Comparison of ENCODE assay signal across 8 cellular contexts in genomic region chr1:154972517-154973343, GRCh38. TPM values are rescaled to one million over a fixed set of nuclear protein-coding genes. Genes with fewer than 3 reads are reported as not detected.
A peak's percentile ranks its signal among the peaks of the same experiment; 100 is the strongest.
DNase-seq lines count a peak whose midpoint lies in the region; ATAC-seq and TF ChIP-seq lines count a peak whose summit lies in the region.

No MANE protein-coding gene starts in this region.

- peak overlapping the region in 1 of 4 donors; percentile 73 for H3K4me3 Mint-ChIP-seq in CD4-positive, CD25-positive, alpha-beta regulatory T cell
- H3K4me3 Mint-ChIP-seq in MCF 10A (ENCODE audit: unreplicated experiment): no peak overlapping the region

- H3K4me3 ChIP-seq in CD4-positive, CD25-positive, alpha-beta regulatory T cell (ENCODE audit: low read depth, low read length): peak overlapping the region; percentile 22
- H3K4me3 ChIP-seq in tibial artery: peak overlapping the region; percentile 68 to 76

- no peak for ATAC-seq in CD4-positive, CD25-positive, alpha-beta regulatory T cell (ENCODE audit: low read depth in 2 of 2)

- intact Hi-C loops in MCF 10A (cut with micrococcal nuclease): loop anchor here (1.0 to 5.0 kb wide), 4 partner anchors 10 to 200 kb away; partner anchors contain the start of genes ADAM15, KRTCAP2 and TRIM46
- intact Hi-C loops in tibial artery (cut with DNase I; ENCODE audit: low total_unique reads): no loop called here

- no peaks in the 10 kb centered on the region for H3K27me3 ChIP-seq in CD4-positive, CD25-positive, alpha-beta regulatory T cell (ENCODE audit: control insufficient read depth, insufficient read depth, low read length)
- H3K27me3 ChIP-seq in layer of hippocampus (ENCODE audit: control insufficient read depth, insufficient read depth, low read length) (no peaks in the 10 kb centered on the region), tibial artery (no peaks in the 10 kb centered on the region)

- TF ChIP-seq CTCF in MCF 10A (IDR thresholded peaks at IDR 0.05; ENCODE audit: unreplicated experiment): no peak
- no peak for TF ChIP-seq CTCF in tibial artery (IDR thresholded peaks at IDR 0.05)

- BruUV-seq in MCF 10A (replicated peaks; lab: Mats Ljungman, UMichigan): TSS peak; percentile 56

- peaks cover 13% of the 10 kb centered on the region for H3K36me3 ChIP-seq in CD4-positive, CD25-positive, alpha-beta regulatory T cell (ENCODE audit: control insufficient read depth, insufficient read depth, low read length)
- peaks cover 5 to 21% (median 6%) of the 10 kb centered on the region in 3 donors for H3K36me3 ChIP-seq in tibial artery

- H3K27ac ChIP-seq in CD4-positive, CD25-positive, alpha-beta regulatory T cell (ENCODE audit: insufficient read depth, low read length, poor library complexity, severe bottlenecking): peak overlapping the region; percentile 98
- H3K27ac ChIP-seq in layer of hippocampus (ENCODE audit: low read depth, low read length) (peak overlapping the region; percentile 98), tibial artery (peak overlapping the region; percentile 95 to 97)

- no peaks in the 10 kb centered on the region for H3K9me3 Mint-ChIP-seq in CD4-positive, CD25-positive, alpha-beta regulatory T cell
- H3K9me3 Mint-ChIP-seq in MCF 10A (ENCODE audit: unreplicated experiment): no peaks in the 10 kb centered on the region

- CTCF ChIA-PET in MCF 10A (lab: Yijun Ruan, JAX): interaction anchor here (0.5 to 6.7 kb wide), 23 partner anchors 10 to 776 kb away, joined by 3 to 64 read pairs (median 4); partner anchors contain the start of genes FLAD1, LENEP, PYGO2 and ZBTB7B

- H3K4me1 ChIP-seq in CD4-positive, CD25-positive, alpha-beta regulatory T cell (ENCODE audit: control insufficient read depth, insufficient read depth, low read length, poor library complexity, severe bottlenecking): peaks cover 50% of the 10 kb centered on the region
- H3K4me1 ChIP-seq in tibial artery: peaks cover 0 to 64% (median 54%) of the 10 kb centered on the region in 4 donors

- H3K4me1 Mint-ChIP-seq in CD4-positive, CD25-positive, alpha-beta regulatory T cell: peaks cover 0 to 42% (median 31%) of the 10 kb centered on the region in 4 donors
- peaks cover 37% of the 10 kb centered on the region for H3K4me1 Mint-ChIP-seq in MCF 10A (ENCODE audit: insufficient read depth, unreplicated experiment)

- H3K27me3 Mint-ChIP-seq in CD4-positive, CD25-positive, alpha-beta regulatory T cell: no peaks in the 10 kb centered on the region
- no peaks in the 10 kb centered on the region for H3K27me3 Mint-ChIP-seq in MCF 10A (ENCODE audit: insufficient read depth, unreplicated experiment)

- no peak for DNase-seq in CD4-positive, CD25-positive, alpha-beta regulatory T cell
- DNase-seq in LoVo (ENCODE audit: low spot score): peak; percentile 92
- peak; percentile 100 for DNase-seq in MCF 10A (ENCODE audit: unreplicated experiment)
- DNase-seq in tibial artery: peak; percentile 78 to 90
- no peak for DNase-seq in stimulated activated CD4-positive, alpha-beta T cell treated with anti-CD3 and anti-CD28 coated beads, Interleukin-4, amount 100 ng/mL, for 1 hour
- DNase-seq in occipital lobe (lab: John Stamatoyannopoulos, UW): no peak
- DNase-seq in mesenteric fat pad (ENCODE audit: low spot score): no peak

- POLR2A ChIA-PET in MCF 10A (lab: Yijun Ruan, JAX): interaction anchor here (0.7 to 41.1 kb wide), 33 partner anchors 2 to 1149 kb away, joined by 3 to 1917 read pairs (median 7); partner anchors contain the start of genes ADAM15, CKS1B, EFNA1 and EFNA3

- no peaks in the 10 kb centered on the region for H3K9me3 ChIP-seq in CD4-positive, CD25-positive, alpha-beta regulatory T cell (ENCODE audit: control insufficient read depth in 2 of 2, low read length in 2 of 2)
- H3K9me3 ChIP-seq in tibial artery: no peaks in the 10 kb centered on the region

- peaks cover 4% of the 10 kb centered on the region for H3K36me3 Mint-ChIP-seq in CD4-positive, CD25-positive, alpha-beta regulatory T cell
- H3K36me3 Mint-ChIP-seq in MCF 10A (ENCODE audit: insufficient read depth, unreplicated experiment): peaks cover 38% of the 10 kb centered on the region

- peak overlapping the region in 1 of 3 donors; percentile 79 for H3K27ac Mint-ChIP-seq in CD4-positive, CD25-positive, alpha-beta regulatory T cell
- H3K27ac Mint-ChIP-seq in MCF 10A (ENCODE audit: low read depth, unreplicated experiment): no peak overlapping the region

RNA-seq across cellular contexts. Expression of gene CKS1B, which starts 1.8 kb away (rescaled TPM):
- 8.5 TPM for total RNA-seq in CD4-positive, CD25-positive, alpha-beta regulatory T cell
- 10 to 100 TPM; 51.3 to 60.0 (median 56.4) TPM for polyA plus RNA-seq in CD4-positive, CD25-positive, alpha-beta regulatory T cell
- 285 and 289 TPM in 2 replicates for total RNA-seq in MCF 10A (2022)
- total RNA-seq in occipital lobe: 12.2 TPM
- 41.2 TPM for total RNA-seq in mesenteric fat pad

RNA-seq across cellular contexts. Expression of gene SHC1, which starts 2.2 kb away (rescaled TPM):
- total RNA-seq in CD4-positive, CD25-positive, alpha-beta regulatory T cell: 71.3 TPM
- polyA plus RNA-seq in CD4-positive, CD25-positive, alpha-beta regulatory T cell: 10 to 100 TPM; 27.0 to 40.3 (median 30.3) TPM
- 667 and 885 TPM in 2 replicates for total RNA-seq in MCF 10A (2022)
- total RNA-seq in occipital lobe: 10.0 TPM
- total RNA-seq in mesenteric fat pad: 199 TPM

RNA-seq across cellular contexts. Expression of gene FLAD1, which starts 10.4 kb away (rescaled TPM):
- total RNA-seq in CD4-positive, CD25-positive, alpha-beta regulatory T cell: 39.1 TPM
- 10 to 100 TPM; 41.0 to 60.3 (median 44.0) TPM for polyA plus RNA-seq in CD4-positive, CD25-positive, alpha-beta regulatory T cell
- 65.4 and 91.1 TPM in 2 replicates for total RNA-seq in MCF 10A (2022)
- 17.2 TPM for total RNA-seq in occipital lobe
- total RNA-seq in mesenteric fat pad: 43.7 TPM

RNA-seq across cellular contexts. Expression of gene PYGO2, which starts 11.1 kb away (rescaled TPM):
- 41.9 TPM for total RNA-seq in CD4-positive, CD25-positive, alpha-beta regulatory T cell
- 10 to 100 TPM; 30.2 to 47.3 (median 46.9) TPM for polyA plus RNA-seq in CD4-positive, CD25-positive, alpha-beta regulatory T cell
- total RNA-seq in MCF 10A (2022) (32.1 and 35.9 TPM in 2 replicates), occipital lobe (11.2 TPM), mesenteric fat pad (22.2 TPM)

RNA-seq across cellular contexts. Expression of gene PBXIP1, which starts 16.8 kb away (rescaled TPM):
- 774 TPM for total RNA-seq in CD4-positive, CD25-positive, alpha-beta regulatory T cell
- polyA plus RNA-seq in CD4-positive, CD25-positive, alpha-beta regulatory T cell: 100 to 1,000 TPM; 349 to 464 (median 399) TPM
- total RNA-seq in MCF 10A (2022): 11.3 TPM in 2 replicates
- 25.0 TPM for total RNA-seq in occipital lobe
- 43.5 TPM for total RNA-seq in mesenteric fat pad

Comparison
In these comparisons a context has a peak if more than half of its experiments do, and no peak if none do; other contexts are left out.
1. DNase-seq: peak in LoVo (single experiment), MCF 10A (single experiment) and tibial artery (2 of 2); none in CD4-positive, CD25-positive, alpha-beta regulatory T cell (0 of 3), stimulated activated CD4-positive, alpha-beta T cell treated with anti-CD3 and anti-CD28 coated beads, Interleukin-4, amount 100 ng/mL, for 1 hour (single experiment), occipital lobe (single experiment) and mesenteric fat pad (single experiment).
2. Peak in every context shown above with its lines, with median percentiles within 50 percentile points of each other: H3K27ac ChIP-seq.